17 cellular contexts compared by ENCODE assay signal in the genomic region with DNA sequence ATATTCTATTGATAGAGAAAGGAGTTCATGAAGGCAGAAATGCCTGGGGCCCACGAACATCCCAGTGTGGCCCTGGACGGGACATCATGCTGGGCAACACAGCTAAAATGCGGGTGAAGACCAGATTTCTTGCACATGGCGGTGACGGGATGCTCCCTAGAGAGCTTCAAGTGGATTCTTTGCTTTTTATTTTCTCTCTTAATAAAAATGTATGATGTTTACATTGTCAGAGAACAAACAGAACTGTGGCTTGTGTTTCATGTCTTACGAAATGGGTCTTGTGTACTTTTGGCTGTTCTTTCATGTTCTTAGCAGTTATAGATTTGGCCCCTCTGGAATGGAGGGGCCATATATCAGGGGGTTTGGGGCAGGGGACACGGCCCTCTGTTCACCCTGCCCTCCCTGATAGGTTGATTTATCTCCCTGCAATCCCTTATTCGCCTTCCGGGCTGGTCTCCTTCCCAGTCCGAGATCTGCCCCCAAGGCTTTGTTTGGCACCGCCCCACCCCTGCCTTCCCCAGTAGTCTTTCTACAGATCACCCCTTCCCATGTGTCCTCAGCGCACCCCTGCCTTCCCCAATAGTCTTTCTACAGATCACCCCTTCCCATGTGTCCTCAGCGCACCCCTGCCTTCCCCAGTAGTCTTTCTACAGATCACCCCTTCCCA.
DNase-seq lines count a peak whose midpoint lies in the region; ATAC-seq, FAIRE-seq and TF ChIP-seq lines count a peak whose summit lies in the region.
"Had no signal": no experiment of that assay in that cellular context is flagged by ENCODE, and none has a peak within 500 bp of the region (broad histone marks: within the 10 kb centered on the region; RNA-seq: fewer than 3 reads in every experiment).

No MANE protein-coding gene starts in this region.

- no peak overlapping the region; a peak in 1 of 5 replicates for H3K4me3 Mint-ChIP-seq in H9
- peak overlapping the region; percentile 54 for H3K4me3 Mint-ChIP-seq in central memory CD8-positive, alpha-beta T cell
- H3K4me3 Mint-ChIP-seq in memory B cell = no peak overlapping the region
- peak overlapping the region in 1 of 3 donors; percentile 64 for H3K4me3 Mint-ChIP-seq in T-cell
- no peak overlapping the region for H3K4me3 Mint-ChIP-seq in MCF 10A (ENCODE audit: unreplicated experiment)
- H3K4me3 Mint-ChIP-seq: activated CD4-positive, alpha-beta memory T cell treated with anti-CD3 and anti-CD28 coated beads, Interleukin-2, amount 10 ng/mL, durations not matched to agents 7 days and 5 days had no signal

- no peak overlapping the region for H4K91ac ChIP-seq in H9 (ENCODE audit: insufficient read length, low read depth, low read length)

- H3K79me2 ChIP-seq in H9 (ENCODE audit: insufficient read depth, low read length) = no peaks in the 10 kb centered on the region

- 63% methylated on average over 12 of the region's 13 CpGs for WGBS in A549 (ENCODE audit: missing lambda C conversion rate)
- WGBS in H9 (ENCODE audit: extremely low coverage, insufficient read length, low lambda C conversion rate) = no CpG with 5 or more reads among the region's 13 CpGs

- H2AFZ ChIP-seq in H9 (ENCODE audit: low read length) = no peak overlapping the region

- H3K4me1 ChIP-seq in A549 = peaks cover 16% of the 10 kb centered on the region
- H3K4me1 ChIP-seq in H9 (ENCODE audit: insufficient read depth, low read length) = peaks cover 3% of the 10 kb centered on the region; the same call in 1 of the 2 replicates

- no peak overlapping the region for H2BK120ac ChIP-seq in H9 (ENCODE audit: low read depth, low read length, poor library complexity, severe bottlenecking)

- no peak for TF ChIP-seq RAD21 in A549 (conservative IDR thresholded peaks at IDR 0.05 in 1 of 2, IDR thresholded peaks at IDR 0.05 in 1 of 2)

- H3K4ac ChIP-seq in H9 (ENCODE audit: low read depth, low read length) = no peak overlapping the region

- H3K9ac ChIP-seq in H9 (ENCODE audit: extremely low read depth, insufficient read length, low read length) = no peak overlapping the region

- H3K4me3 ChIP-seq in A549 = no peak overlapping the region

- H2BK15ac ChIP-seq in H9 (ENCODE audit: low read depth, low read length) = no peak overlapping the region

- H4K5ac ChIP-seq in H9 (ENCODE audit: insufficient read length, low read depth, low read length) = no peak overlapping the region

- no peak for TF ChIP-seq EP300 in A549 (IDR thresholded peaks at IDR 0.05)

- peaks cover 7% of the 10 kb centered on the region for H3K23me2 ChIP-seq in H9 (ENCODE audit: insufficient read length, low read depth, low read length, poor library complexity, severe bottlenecking)

- no peak overlapping the region for H3K56ac ChIP-seq in H9 (ENCODE audit: insufficient read length, low read depth, low read length)

- no TSS peak for BruUV-seq in MCF 10A (replicated peaks; lab: Mats Ljungman, UMichigan)

- peak overlapping the region; percentile 98 for H3K4me2 ChIP-seq in A549
- no peak overlapping the region for H3K4me2 ChIP-seq in H9 (ENCODE audit: insufficient read depth, insufficient read length, low read length)

- CTCF ChIA-PET in A549 (lab: Yijun Ruan, JAX) (interaction anchor here (0.6 to 6.2 kb wide), 37 partner anchors 8 to 816 kb away, joined by 3 to 114 read pairs (median 10); no protein-coding TSS in a partner anchor), T-cell (lab: Charles Lee) (interaction anchor here (0.6 to 2.0 kb wide), 3 partner anchors 161 to 811 kb away, joined by 3 to 13 read pairs (median 9); no protein-coding TSS in a partner anchor), MCF 10A (lab: Yijun Ruan, JAX) (interaction anchor here (0.6 to 6.0 kb wide), 19 partner anchors 11 to 838 kb away, joined by 3 to 55 read pairs (median 5); no protein-coding TSS in a partner anchor)

- H3K27ac Mint-ChIP-seq in H9 = no peak overlapping the region
- no peak overlapping the region for H3K27ac Mint-ChIP-seq in central memory CD8-positive, alpha-beta T cell (ENCODE audit: low read depth)
- peak overlapping the region; percentile 89 for H3K27ac Mint-ChIP-seq in memory B cell
- H3K27ac Mint-ChIP-seq in T-cell = no peak overlapping the region
- no peak overlapping the region for H3K27ac Mint-ChIP-seq in MCF 10A (ENCODE audit: low read depth, unreplicated experiment)
- H3K27ac Mint-ChIP-seq: activated CD4-positive, alpha-beta memory T cell treated with anti-CD3 and anti-CD28 coated beads, Interleukin-2, amount 10 ng/mL, durations not matched to agents 7 days and 5 days; activated naive CD8-positive, alpha-beta T cell treated with anti-CD3 and anti-CD28 coated beads, Interleukin-2, amount 50 U/mL, for 24 hours; HFFc6 had no signal

- H3K36me3 Mint-ChIP-seq in H9 (ENCODE audit: insufficient read depth in 1 of 3, low read depth in 3 of 3) (no peaks in the 10 kb centered on the region), memory B cell (peaks cover 50% of the 10 kb centered on the region), T-cell (no peaks in the 10 kb centered on the region), MCF 10A (ENCODE audit: insufficient read depth, unreplicated experiment) (no peaks in the 10 kb centered on the region)
- peaks cover 4% of the 10 kb centered on the region for H3K36me3 Mint-ChIP-seq in central memory CD8-positive, alpha-beta T cell (ENCODE audit: insufficient read depth)

- H2BK20ac ChIP-seq in H9 (ENCODE audit: low read depth, low read length, poor library complexity, severe bottlenecking) = no peak overlapping the region

- POLR2A ChIA-PET in A549 (lab: Yijun Ruan, JAX) = interaction anchor here (2.2 kb wide), 1 partner anchor 16 kb away, joined by 9 read pairs; no protein-coding TSS in a partner anchor
- POLR2A ChIA-PET in T-cell (lab: Charles Lee) = no interaction called here
- POLR2A ChIA-PET in MCF 10A (lab: Yijun Ruan, JAX) = interaction anchor here (1.4 kb wide), 1 partner anchor 162 kb away, joined by 3 read pairs; no protein-coding TSS in a partner anchor

- DNase-seq in A549 (ENCODE audit: low read depth in 1 of 2, low spot score in 1 of 2) = peak in 1 of 2 experiments; percentile 40
- DNase-seq in H9 = peak; percentile 9
- no peak for DNase-seq in central memory CD8-positive, alpha-beta T cell (ENCODE audit: low spot score in 2 of 2)
- DNase-seq in memory B cell (ENCODE audit: low spot score in 2 of 2) = no peak
- DNase-seq in activated CD4-positive, CD25-positive, alpha-beta regulatory T cell treated with anti-CD3 and anti-CD28 coated beads, Interleukin-2, amount 50 U/mL, for 72 hours = no peak
- no peak for DNase-seq in T-cell
- DNase-seq in NCI-H2029 treated with DMSO at 0.1 percent for 48 hours (lab: John Stamatoyannopoulos, UW) = no peak
- DNase-seq in MCF 10A (ENCODE audit: unreplicated experiment) = no peak
- DNase-seq: activated CD4-positive, alpha-beta memory T cell treated with anti-CD3 and anti-CD28 coated beads, Interleukin-2, amount 10 ng/mL, durations not matched to agents 7 days and 5 days; activated naive CD8-positive, alpha-beta T cell treated with anti-CD3 and anti-CD28 coated beads, Interleukin-2, amount 50 U/mL, for 24 hours; effector CD8-positive, alpha-beta T cell; HFFc6; kidney; midbrain; NCI-H1417 treated with DMSO at 0.1 percent for 48 hours; nucleus accumbens had no signal

- no peak overlapping the region for H2AK5ac ChIP-seq in H9 (ENCODE audit: insufficient read length, low read length)

- H3K14ac ChIP-seq in H9 (ENCODE audit: insufficient read depth, low read length) = no peak overlapping the region

- TF ChIP-seq CTCF in A549 (IDR thresholded peaks at IDR 0.05) (no peak), H9 (conservative IDR thresholded peaks at IDR 0.05) (no peak), MCF 10A (IDR thresholded peaks at IDR 0.05; ENCODE audit: unreplicated experiment) (no peak)

- H3K27ac ChIP-seq in A549 (peak overlapping the region in 1 of 2 experiments; percentile 73; a peak in 1 of 6 replicates), H9 (ENCODE audit: insufficient read length, low read depth, low read length) (no peak overlapping the region)

- H2BK5ac ChIP-seq in H9 (ENCODE audit: insufficient read length, low read length) = no peak overlapping the region

- no peak overlapping the region for H4K8ac ChIP-seq in H9 (replicated peaks; ENCODE audit: insufficient read length, low read depth, low read length)

- no peaks in the 10 kb centered on the region for H4K20me1 ChIP-seq in H9 (ENCODE audit: control insufficient read depth, insufficient read depth, insufficient read length)

- no peak for TF ChIP-seq POLR2A in A549 (IDR thresholded peaks at IDR 0.05; ENCODE audit: low read length)

- FAIRE-seq in A549 (lab: Jason Lieb, UNC) = no peak
- FAIRE-seq: G401.6, kidney had no signal

- no peak overlapping the region for H3K18ac ChIP-seq in H9 (ENCODE audit: insufficient read length, low read depth, low read length)

- no peaks in the 10 kb centered on the region for H3K27me3 ChIP-seq in H9 (ENCODE audit: insufficient read depth, low read length)

- H3K4me1 Mint-ChIP-seq in H9 (peaks cover 26 to 36% of the 10 kb centered on the region in 2 experiments), memory B cell (peaks cover 53% of the 10 kb centered on the region), T-cell (peaks cover 5 to 12% (median 6%) of the 10 kb centered on the region in 3 donors), MCF 10A (ENCODE audit: insufficient read depth, unreplicated experiment) (no peaks in the 10 kb centered on the region)
- peaks cover 5% of the 10 kb centered on the region for H3K4me1 Mint-ChIP-seq in central memory CD8-positive, alpha-beta T cell

- H2BK12ac ChIP-seq in H9 (ENCODE audit: insufficient read length, low read depth, low read length) = no peak overlapping the region

- H3K9me3 Mint-ChIP-seq in H9 (peaks cover 0 to 2% of the 10 kb centered on the region in 2 experiments; a peak in 3 of 5 replicates), memory B cell (no peaks in the 10 kb centered on the region), T-cell (no peaks in the 10 kb centered on the region), MCF 10A (ENCODE audit: unreplicated experiment) (no peaks in the 10 kb centered on the region)
- H3K9me3 Mint-ChIP-seq in central memory CD8-positive, alpha-beta T cell = no peaks in the 10 kb centered on the region
- H3K9me3 Mint-ChIP-seq: activated CD4-positive, alpha-beta memory T cell treated with anti-CD3 and anti-CD28 coated beads, Interleukin-2, amount 10 ng/mL, durations not matched to agents 7 days and 5 days; activated naive CD8-positive, alpha-beta T cell treated with anti-CD3 and anti-CD28 coated beads, Interleukin-2, amount 50 U/mL, for 24 hours; HFFc6 had no signal

- H3K27me3 Mint-ChIP-seq in H9 (ENCODE audit: low read depth) = peaks cover 1% of the 10 kb centered on the region
- peaks cover 39% of the 10 kb centered on the region for H3K27me3 Mint-ChIP-seq in central memory CD8-positive, alpha-beta T cell
- H3K27me3 Mint-ChIP-seq in memory B cell = no peaks in the 10 kb centered on the region
- peaks cover 6 to 18% of the 10 kb centered on the region in 2 donors for H3K27me3 Mint-ChIP-seq in T-cell
- no peaks in the 10 kb centered on the region for H3K27me3 Mint-ChIP-seq in MCF 10A (ENCODE audit: insufficient read depth, unreplicated experiment)

- intact Hi-C loops in MCF 10A (cut with micrococcal nuclease) = loop anchor here (5.0 kb wide), 2 partner anchors 290 to 390 kb away; partner anchors contain the start of gene TCF12

- no peak overlapping the region for H3K23ac ChIP-seq in H9 (ENCODE audit: insufficient read length, low read depth, low read length)

- ATAC-seq in A549 (0 out of 6 replicates have a peak, but pooled peaks of 1 of the 2 experiments have one; percentile 4), memory B cell (ENCODE audit: low read depth) (no peak), T-cell (replicated peaks in 1 of 4) (no peak)
- no peak for ATAC-seq in central memory CD8-positive, alpha-beta T cell (replicated peaks; ENCODE audit: extremely low read depth, poor library complexity, severe bottlenecking)

- no peaks in the 10 kb centered on the region for H3K9me3 ChIP-seq in A549
- no peaks in the 10 kb centered on the region for H3K9me3 ChIP-seq in H9 (ENCODE audit: control insufficient read depth, low read depth, low read length)

- no peak overlapping the region for H3T11ph ChIP-seq in H9 (ENCODE audit: low read length)

- no peaks in the 10 kb centered on the region for H3K79me1 ChIP-seq in H9 (ENCODE audit: insufficient read depth, low read depth, low read length, poor library complexity, severe bottlenecking)

Comparison
In these comparisons a context has a peak if more than half of its experiments do, and no peak if none do; other contexts are left out.
1. POLR2A ChIA-PET loops: an anchor here in A549 (2.2 kb wide) and MCF 10A (1.4 kb wide); none called in T-cell.